In genomic region chr2:73971722-73972121, GRCh38 we compare ENCODE assay signal across 12 cellular contexts. TPM values are rescaled to one million over a fixed set of nuclear protein-coding genes. Genes with fewer than 3 reads are reported as not detected.
A peak's percentile ranks its signal among the peaks of the same experiment; 100 is the strongest.
DNase-seq lines count a peak whose midpoint lies in the region; ATAC-seq and TF ChIP-seq lines count a peak whose summit lies in the region.
"Had no signal": no experiment of that assay in that cellular context is flagged by ENCODE, and none has a peak within 500 bp of the region (broad histone marks: within the 10 kb centered on the region; RNA-seq: fewer than 3 reads in every experiment).

No MANE protein-coding gene starts in this region.

- intact Hi-C loops in tibial artery (cut with DNase I; ENCODE audit: low total_unique reads) = no loop called here

- H3K4me3 Mint-ChIP-seq in activated CD8-positive, alpha-beta memory T cell treated with anti-CD3 and anti-CD28 coated beads, Interleukin-2, amount 10 ng/mL, durations not matched to agents 7 days and 5 days = peak overlapping the region; percentile 46
- H3K4me3 Mint-ChIP-seq in stimulated activated effector memory CD8-positive, alpha-beta T cell treated with anti-CD3 and anti-CD28 coated beads, Interleukin-12 subunit alpha, Interleukin-12 subunit beta, amount 100 ng/mL, for 72 hours = peak overlapping the region; percentile 60
- H3K4me3 Mint-ChIP-seq: mesothelial cell of epicardium had no signal

- peaks cover 12% of the 10 kb centered on the region; the same call in 1 of the 2 replicates for H3K79me2 ChIP-seq in Loucy (ENCODE audit: insufficient read depth, low read length)
- H3K79me2 ChIP-seq in hepatocyte = no peaks in the 10 kb centered on the region

- CTCF ChIA-PET in activated CD8-positive, alpha-beta memory T cell treated with anti-CD3 and anti-CD28 coated beads, Interleukin-2, amount 10 ng/mL, durations not matched to agents 7 days and 5 days (lab: Charles Lee) = interaction anchor here (1.1 to 1.9 kb wide), 4 partner anchors 9 to 34 kb away, joined by 3 to 8 read pairs (median 4); no protein-coding TSS in a partner anchor

- peak overlapping the region; percentile 74 for H3K27ac Mint-ChIP-seq in activated CD8-positive, alpha-beta memory T cell treated with anti-CD3 and anti-CD28 coated beads, Interleukin-2, amount 10 ng/mL, durations not matched to agents 7 days and 5 days
- peak overlapping the region; percentile 78 for H3K27ac Mint-ChIP-seq in stimulated activated effector memory CD8-positive, alpha-beta T cell treated with anti-CD3 and anti-CD28 coated beads, Interleukin-12 subunit alpha, Interleukin-12 subunit beta, amount 100 ng/mL, for 72 hours
- H3K27ac Mint-ChIP-seq: mesothelial cell of epicardium had no signal

- H3F3A ChIP-seq in Loucy (ENCODE audit: low read depth) = peaks cover 28% of the 10 kb centered on the region

- peak overlapping the region; percentile 70 for H3K9ac ChIP-seq in Loucy (ENCODE audit: low read depth, low read length, poor library complexity, severe bottlenecking)

- H3K4me1 ChIP-seq in Loucy (ENCODE audit: insufficient read depth, low read length, poor library complexity, severe bottlenecking) = peaks cover 79% of the 10 kb centered on the region
- H3K4me1 ChIP-seq in tibial artery = peaks cover 0 to 22% (median 14%) of the 10 kb centered on the region in 4 donors
- no peaks in the 10 kb centered on the region for H3K4me1 ChIP-seq in hepatocyte (ENCODE audit: insufficient read depth)

- H3K27ac ChIP-seq in tibial artery (no peak overlapping the region), hepatocyte (no peak overlapping the region)
- H3K27ac ChIP-seq: coronary artery had no signal

- 69% methylated on average over 3 of the region's 3 CpGs for WGBS in hepatocyte (ENCODE audit: low lambda C conversion rate, missing lambda C conversion rate)

- H3K4me2 ChIP-seq in Loucy (ENCODE audit: low read depth, low read length, poor library complexity, severe bottlenecking) = peak overlapping the region; percentile 93
- no peak overlapping the region for H3K4me2 ChIP-seq in hepatocyte

- peaks cover 34% of the 10 kb centered on the region for H3K4me1 Mint-ChIP-seq in activated CD8-positive, alpha-beta memory T cell treated with anti-CD3 and anti-CD28 coated beads, Interleukin-2, amount 10 ng/mL, durations not matched to agents 7 days and 5 days
- H3K4me1 Mint-ChIP-seq in stimulated activated effector memory CD8-positive, alpha-beta T cell treated with anti-CD3 and anti-CD28 coated beads, Interleukin-12 subunit alpha, Interleukin-12 subunit beta, amount 100 ng/mL, for 72 hours = peaks cover 35% of the 10 kb centered on the region
- H3K4me1 Mint-ChIP-seq: mesothelial cell of epicardium had no signal

- H3K27me3 ChIP-seq in Loucy (ENCODE audit: insufficient read depth, low read length, poor library complexity, severe bottlenecking) (no peaks in the 10 kb centered on the region), tibial artery (no peaks in the 10 kb centered on the region), hepatocyte (no peaks in the 10 kb centered on the region)

- peak overlapping the region; percentile 68 for H3K4me3 ChIP-seq in Loucy (ENCODE audit: low read length, poor library complexity, severe bottlenecking)
- no peak overlapping the region for H3K4me3 ChIP-seq in tibial artery
- no peak overlapping the region for H3K4me3 ChIP-seq in hepatocyte
- H3K4me3 ChIP-seq: coronary artery, HAP-1 had no signal

- no peaks in the 10 kb centered on the region for H4K20me1 ChIP-seq in Loucy (ENCODE audit: insufficient read depth, low read length, poor library complexity, severe bottlenecking)
- no peaks in the 10 kb centered on the region for H4K20me1 ChIP-seq in hepatocyte (ENCODE audit: insufficient read depth, poor library complexity, severe bottlenecking)

- no peaks in the 10 kb centered on the region for H3K36me3 Mint-ChIP-seq in activated CD8-positive, alpha-beta memory T cell treated with anti-CD3 and anti-CD28 coated beads, Interleukin-2, amount 10 ng/mL, durations not matched to agents 7 days and 5 days
- H3K36me3 Mint-ChIP-seq in stimulated activated effector memory CD8-positive, alpha-beta T cell treated with anti-CD3 and anti-CD28 coated beads, Interleukin-12 subunit alpha, Interleukin-12 subunit beta, amount 100 ng/mL, for 72 hours = peaks cover 6% of the 10 kb centered on the region
- H3K36me3 Mint-ChIP-seq: mesothelial cell of epicardium had no signal

- H3K9me3 Mint-ChIP-seq in activated CD8-positive, alpha-beta memory T cell treated with anti-CD3 and anti-CD28 coated beads, Interleukin-2, amount 10 ng/mL, durations not matched to agents 7 days and 5 days (ENCODE audit: low read depth) = no peaks in the 10 kb centered on the region
- no peaks in the 10 kb centered on the region for H3K9me3 Mint-ChIP-seq in stimulated activated effector memory CD8-positive, alpha-beta T cell treated with anti-CD3 and anti-CD28 coated beads, Interleukin-12 subunit alpha, Interleukin-12 subunit beta, amount 100 ng/mL, for 72 hours
- H3K9me3 Mint-ChIP-seq: mesothelial cell of epicardium had no signal

- H3K36me3 ChIP-seq in Loucy (ENCODE audit: insufficient read depth, low read length) (no peaks in the 10 kb centered on the region), tibial artery (no peaks in the 10 kb centered on the region), hepatocyte (replicated peaks; ENCODE audit: insufficient read depth, low read depth) (no peaks in the 10 kb centered on the region)
- H3K36me3 ChIP-seq: HAP-1 had no signal

- peaks cover 2% of the 10 kb centered on the region for H3K27me3 Mint-ChIP-seq in activated CD8-positive, alpha-beta memory T cell treated with anti-CD3 and anti-CD28 coated beads, Interleukin-2, amount 10 ng/mL, durations not matched to agents 7 days and 5 days

- ATAC-seq in activated CD8-positive, alpha-beta memory T cell treated with anti-CD3 and anti-CD28 coated beads, Interleukin-2, amount 10 ng/mL, durations not matched to agents 7 days and 5 days = no peak
- no peak for ATAC-seq in stimulated activated effector memory CD8-positive, alpha-beta T cell treated with anti-CD3 and anti-CD28 coated beads, Interleukin-12 subunit alpha, Interleukin-12 subunit beta, amount 100 ng/mL, for 72 hours

- H3K9me2 ChIP-seq in Loucy (replicated peaks; ENCODE audit: low read depth, low read length) = no peaks in the 10 kb centered on the region
- H3K9me2 ChIP-seq in hepatocyte (replicated peaks; ENCODE audit: insufficient read depth) = no peaks in the 10 kb centered on the region

- H2AFZ ChIP-seq in Loucy (ENCODE audit: low read length) = no peak overlapping the region
- no peak overlapping the region for H2AFZ ChIP-seq in hepatocyte

- TF ChIP-seq CTCF in Loucy (conservative IDR thresholded peaks at IDR 0.05; ENCODE audit: low read length) = no peak
- no peak for TF ChIP-seq CTCF in tibial artery (IDR thresholded peaks at IDR 0.05)
- no peak for TF ChIP-seq CTCF in hepatocyte (IDR thresholded peaks at IDR 0.05; ENCODE audit: poor library complexity)

- DNase-seq in activated CD8-positive, alpha-beta memory T cell treated with anti-CD3 and anti-CD28 coated beads, Interleukin-2, amount 10 ng/mL, durations not matched to agents 7 days and 5 days = no peak
- DNase-seq in activated CD8-positive, alpha-beta memory T cell treated with anti-CD3 and anti-CD28 coated beads, Interleukin-2, amount 50 U/mL, for 4 hours = no peak
- DNase-seq in astrocyte of the hippocampus (ENCODE audit: low read depth, low spot score) = peak; percentile 72
- no peak for DNase-seq in stimulated activated effector memory CD8-positive, alpha-beta T cell treated with anti-CD3 and anti-CD28 coated beads, Interleukin-12 subunit alpha, Interleukin-12 subunit beta, amount 100 ng/mL, for 72 hours (ENCODE audit: low spot score in 2 of 2)
- DNase-seq in mesenteric fat pad (ENCODE audit: low spot score) = no peak
- no peak for DNase-seq in tibial artery
- DNase-seq in hepatocyte (ENCODE audit: low spot score) = no peak
- DNase-seq: SW 1271 had no signal

- H3K9me3 ChIP-seq in Loucy (ENCODE audit: insufficient read depth, low read depth, low read length) (no peaks in the 10 kb centered on the region), tibial artery (no peaks in the 10 kb centered on the region), hepatocyte (ENCODE audit: low read depth) (no peaks in the 10 kb centered on the region)
- H3K9me3 ChIP-seq: HAP-1 had no signal

RNA-seq across cellular contexts. Expression of gene TET3, which starts 13.0 kb away (rescaled TPM):
- 10 to 100 TPM; 12.7 to 13.7 TPM for total RNA-seq in activated CD8-positive, alpha-beta memory T cell treated with anti-CD3 and anti-CD28 coated beads, Interleukin-2, amount 10 ng/mL, durations not matched to agents 7 days and 5 days
- total RNA-seq in mesenteric fat pad (12.0 TPM), hepatocyte (11.5 and 14.5 TPM in 2 replicates)
- polyA plus RNA-seq in hepatocyte = 3.6 TPM in 2 replicates

RNA-seq across cellular contexts. Expression of gene DGUOK, which starts 45.0 kb away (rescaled TPM):
- total RNA-seq in activated CD8-positive, alpha-beta memory T cell treated with anti-CD3 and anti-CD28 coated beads, Interleukin-2, amount 10 ng/mL, durations not matched to agents 7 days and 5 days = 10 to 100 TPM; 65.9 to 75.4 TPM
- total RNA-seq in mesenteric fat pad (44.2 TPM), hepatocyte (68.0 and 75.8 TPM in 2 replicates)
- polyA plus RNA-seq in hepatocyte = 111 and 116 TPM in 2 replicates
